1 cellular context compared by ENCODE assay signal in genomic region chr10:71081912-71082311, GRCh38.
TF ChIP-seq lines count a peak whose summit lies in the region.

No MANE protein-coding gene starts in this region.

TF ChIP-seq in WTC11, 78 proteins besides CTCF, POLR2A, EP300 and RAD21 (continued from another document):
- TF ChIP-seq ATF6 (CRISPR knock-in tag; IDR thresholded peaks at IDR 0.05) (no peak), NFATC4 (CRISPR knock-in tag; IDR thresholded peaks at IDR 0.05) (no peak)
